31 cellular contexts compared by ENCODE assay signal in genomic region chr5:68653471-68653870, GRCh38.
"Had no signal": no experiment of that assay in that cellular context is flagged by ENCODE, and none has a peak within 500 bp of the region (broad histone marks: within the 10 kb centered on the region; RNA-seq: fewer than 3 reads in every experiment).

No MANE protein-coding gene starts in this region.

- H3K27ac ChIP-seq: brain microvascular endothelial cell, cardiac muscle cell, PC-9, SK-N-MC had no signal

- H3K27me3 Mint-ChIP-seq: activated CD8-positive, alpha-beta T cell treated with anti-CD3 and anti-CD28 coated beads for 36 hours; activated naive CD8-positive, alpha-beta T cell treated with anti-CD3 and anti-CD28 coated beads for 36 hours; activated T-helper 17 cell treated with anti-CD3 and anti-CD28 coated beads, Interleukin-2, amount 50 U/mL, for 72 hours; central memory CD8-positive, alpha-beta T cell had no signal

- DNase-seq: activated CD4-positive, alpha-beta T cell treated with anti-CD3 and anti-CD28 coated beads, Interleukin-2, amount 10 ng/mL, durations not matched to agents 24 days and 14 days; activated CD4-positive, alpha-beta T cell treated with anti-CD3 and anti-CD28 coated beads, Interleukin-2, amount 50 U/mL, for 4 hours; activated CD8-positive, alpha-beta T cell treated with anti-CD3 and anti-CD28 coated beads for 36 hours; activated effector memory CD4-positive, alpha-beta T cell treated with anti-CD3 and anti-CD28 coated beads, Interleukin-2, amount 50 U/mL, for 16 hours; activated naive CD4-positive, alpha-beta T cell; activated naive CD4-positive, alpha-beta T cell treated with anti-CD3 and anti-CD28 coated beads, Interleukin-2, amount 50 U/mL, for 16 hours; activated naive CD8-positive, alpha-beta T cell treated with anti-CD3 and anti-CD28 coated beads for 36 hours; activated T-cell treated with anti-CD3 and anti-CD28 coated beads, Interleukin-2, amount 50 U/mL, for 1 hour; activated T-cell treated with anti-CD3 and anti-CD28 coated beads, Interleukin-2, amount 50 U/mL, for 72 hours; amniotic stem cell; aorta; brain microvascular endothelial cell; MM.1S; MV-4-11; NCI-H1092; NCI-H1436 treated with DMSO at 0.1 percent for 48 hours; NCI-H1694 treated with DMSO at 0.1 percent for 48 hours; NCI-H2029 treated with DMSO at 0.1 percent for 48 hours; NCI-H2107; NCI-H2171; NCI-H510A; NCI-H526; NCI-H748 treated with DMSO at 0.1 percent for 48 hours; PC-9; Right ventricle myocardium superior; T1000 had no signal

- H3K9me3 Mint-ChIP-seq: activated CD4-positive, alpha-beta T cell treated with anti-CD3 and anti-CD28 coated beads, Interleukin-2, amount 10 ng/mL, durations not matched to agents 24 days and 14 days; activated CD8-positive, alpha-beta T cell treated with anti-CD3 and anti-CD28 coated beads for 36 hours; activated naive CD8-positive, alpha-beta T cell treated with anti-CD3 and anti-CD28 coated beads for 36 hours; activated T-cell treated with anti-CD3 and anti-CD28 coated beads, Interleukin-2, amount 50 U/mL, for 72 hours; activated T-helper 17 cell treated with anti-CD3 and anti-CD28 coated beads, Interleukin-2, amount 50 U/mL, for 72 hours; central memory CD8-positive, alpha-beta T cell had no signal

- H2AFZ ChIP-seq: PC-9 had no signal

- H3K27ac Mint-ChIP-seq: activated CD4-positive, alpha-beta T cell treated with anti-CD3 and anti-CD28 coated beads, Interleukin-2, amount 10 ng/mL, durations not matched to agents 24 days and 14 days; activated CD8-positive, alpha-beta T cell treated with anti-CD3 and anti-CD28 coated beads for 36 hours; activated naive CD8-positive, alpha-beta T cell treated with anti-CD3 and anti-CD28 coated beads for 36 hours; activated T-cell treated with anti-CD3 and anti-CD28 coated beads, Interleukin-2, amount 50 U/mL, for 72 hours; activated T-helper 17 cell treated with anti-CD3 and anti-CD28 coated beads, Interleukin-2, amount 50 U/mL, for 72 hours had no signal

- ATAC-seq: activated CD8-positive, alpha-beta T cell treated with anti-CD3 and anti-CD28 coated beads for 36 hours; activated T-cell treated with anti-CD3 and anti-CD28 coated beads, Interleukin-2, amount 50 U/mL, for 72 hours; activated T-helper 17 cell treated with anti-CD3 and anti-CD28 coated beads, Interleukin-2, amount 50 U/mL, for 72 hours had no signal

- H3K4me2 ChIP-seq: PC-9 had no signal

- H3K4me3 ChIP-seq: cardiac muscle cell, PC-9, SK-N-MC had no signal

- H3K27me3 ChIP-seq: brain microvascular endothelial cell, cardiac muscle cell had no signal

- H3K36me3 Mint-ChIP-seq: activated naive CD8-positive, alpha-beta T cell treated with anti-CD3 and anti-CD28 coated beads for 36 hours had no signal

- FAIRE-seq: RCC 7860 had no signal

- H3K4me3 Mint-ChIP-seq: activated CD4-positive, alpha-beta T cell treated with anti-CD3 and anti-CD28 coated beads, Interleukin-2, amount 10 ng/mL, durations not matched to agents 24 days and 14 days; activated CD8-positive, alpha-beta T cell treated with anti-CD3 and anti-CD28 coated beads for 36 hours; activated naive CD8-positive, alpha-beta T cell treated with anti-CD3 and anti-CD28 coated beads for 36 hours; activated T-cell treated with anti-CD3 and anti-CD28 coated beads, Interleukin-2, amount 50 U/mL, for 72 hours; activated T-helper 17 cell treated with anti-CD3 and anti-CD28 coated beads, Interleukin-2, amount 50 U/mL, for 72 hours; central memory CD8-positive, alpha-beta T cell had no signal

- H3K36me3 ChIP-seq: brain microvascular endothelial cell, cardiac muscle cell had no signal

- H3K4me1 Mint-ChIP-seq: activated CD4-positive, alpha-beta T cell treated with anti-CD3 and anti-CD28 coated beads, Interleukin-2, amount 10 ng/mL, durations not matched to agents 24 days and 14 days; activated naive CD8-positive, alpha-beta T cell treated with anti-CD3 and anti-CD28 coated beads for 36 hours; activated T-helper 17 cell treated with anti-CD3 and anti-CD28 coated beads, Interleukin-2, amount 50 U/mL, for 72 hours; central memory CD8-positive, alpha-beta T cell had no signal
